Comparison of ENCODE assay signal across 30 cellular contexts in genomic region chr10:98224509-98224908, GRCh38. TPM values are rescaled to one million over a fixed set of nuclear protein-coding genes. Genes with fewer than 3 reads are reported as not detected.
DNase-seq lines count a peak whose midpoint lies in the region; ATAC-seq, FAIRE-seq and TF ChIP-seq lines count a peak whose summit lies in the region.
"Had no signal": no experiment of that assay in that cellular context is flagged by ENCODE, and none has a peak within 500 bp of the region (broad histone marks: within the 10 kb centered on the region; RNA-seq: fewer than 3 reads in every experiment).

No MANE protein-coding gene starts in this region.

- H3K4me3 ChIP-seq in AG10803 (ENCODE audit: low read length) (no peak overlapping the region), bronchial epithelial cell (ENCODE audit: low read depth, low read length) (no peak overlapping the region), foreskin fibroblast (ENCODE audit: low read depth in 1 of 2, low read length in 2 of 2) (no peak overlapping the region)
- H3K4me3 ChIP-seq: breast epithelium, left lung, pancreas, smooth muscle cell, suprapubic skin, upper lobe of right lung had no signal

- no peak for FAIRE-seq in bronchial epithelial cell (lab: Jason Lieb, UNC)
- FAIRE-seq: GM12892, pancreas had no signal

- DNase-seq in AG10803 (ENCODE audit: low read depth) (peak; percentile 40), HCEC 1CT (peak; percentile 83), bronchial epithelial cell (ENCODE audit: low read depth) (peak; percentile 27), foreskin fibroblast (peak; percentile 10 to 35), cerebellum (ENCODE audit: low spot score) (no peak), DMS53 treated with DMSO at 0.1 percent for 48 hours (lab: John Stamatoyannopoulos, UW; ENCODE audit: unreplicated experiment) (no peak)
- DNase-seq: 8988T; activated CD4-positive, alpha-beta T cell treated with anti-CD3 and anti-CD28 coated beads for 36 hours; activated CD8-positive, alpha-beta memory T cell treated with anti-CD3 and anti-CD28 coated beads, Interleukin-2, amount 50 U/mL, for 48 hours; activated CD8-positive, alpha-beta T cell treated with anti-CD3 and anti-CD28 coated beads for 36 hours; CD4-positive, CD25-positive, alpha-beta regulatory T cell; cortex of kidney; effector memory CD8-positive, alpha-beta T cell; islet precursor cell; Kasumi-1; left lung; mesenchymal stem cell; NCI-H146; NCI-H446 treated with DMSO at 0.1 percent for 48 hours; pancreas; stimulated activated naive CD4-positive, alpha-beta T cell treated with Interleukin-2 at 50 U/mL for 16 hours; T-helper 9 cell; upper lobe of right lung had no signal

- H3K36me3 ChIP-seq in bronchial epithelial cell (ENCODE audit: control insufficient read depth, insufficient read depth, low read length): no peaks in the 10 kb centered on the region
- H3K36me3 ChIP-seq: breast epithelium, left lung, pancreas, suprapubic skin, upper lobe of right lung had no signal

- no peak for ATAC-seq in GM18498 (IDR thresholded peaks at IDR 0.05; ENCODE audit: unreplicated experiment)
- no peak for ATAC-seq in HG03521 (IDR thresholded peaks at IDR 0.05; ENCODE audit: unreplicated experiment)
- ATAC-seq: activated CD4-positive, alpha-beta T cell treated with anti-CD3 and anti-CD28 coated beads for 36 hours; activated CD8-positive, alpha-beta T cell treated with anti-CD3 and anti-CD28 coated beads for 36 hours; effector memory CD8-positive, alpha-beta T cell; left lung had no signal

- no peaks in the 10 kb centered on the region for H3K27me3 ChIP-seq in bronchial epithelial cell (ENCODE audit: control insufficient read depth, insufficient read depth, low read length)
- H3K27me3 ChIP-seq: breast epithelium, left lung, pancreas, suprapubic skin, upper lobe of right lung had no signal

- no peak for TF ChIP-seq CTCF in AG10803 (conservative IDR thresholded peaks at IDR 0.05; ENCODE audit: low read length)
- TF ChIP-seq CTCF in bronchial epithelial cell (IDR thresholded peaks at IDR 0.05; ENCODE audit: insufficient read depth, low read length, severe bottlenecking): no peak
- no peak for TF ChIP-seq CTCF in foreskin fibroblast (IDR thresholded peaks at IDR 0.05; ENCODE audit: low read depth, low read length)

RNA-seq across cellular contexts. Expression of gene LOXL4, which starts 43.5 kb away (rescaled TPM):
- total RNA-seq in bronchial epithelial cell: 0.13 and 0.26 TPM in 2 replicates
- total RNA-seq in cerebellum: 0.27 TPM
- total RNA-seq: activated CD4-positive, alpha-beta T cell treated with anti-CD3 and anti-CD28 coated beads for 36 hours; activated CD8-positive, alpha-beta T cell treated with anti-CD3 and anti-CD28 coated beads for 36 hours; activated T-helper 2 cell treated with anti-CD3 and anti-CD28 coated beads, Interferon-gamma antibody, Interleukin-2, Interleukin-4, amounts not matched to agents 10 μg/mL and 5 μg/mL and 100 μg/mL, durations not matched to agents 14 hours and 24 hours and 36 hours; CD4-positive, CD25-positive, alpha-beta regulatory T cell had no signal

Comparison
In these comparisons a context has a peak if more than half of its experiments do, and no peak if none do; other contexts are left out.
1. DNase-seq: peak in AG10803 (single experiment), HCEC 1CT (single experiment), bronchial epithelial cell (single experiment) and foreskin fibroblast (2 of 2); none in cerebellum (single experiment) and DMS53 treated with DMSO at 0.1 percent for 48 hours (single experiment).